Comparison of ENCODE assay signal across 24 cellular contexts in the genomic region with DNA sequence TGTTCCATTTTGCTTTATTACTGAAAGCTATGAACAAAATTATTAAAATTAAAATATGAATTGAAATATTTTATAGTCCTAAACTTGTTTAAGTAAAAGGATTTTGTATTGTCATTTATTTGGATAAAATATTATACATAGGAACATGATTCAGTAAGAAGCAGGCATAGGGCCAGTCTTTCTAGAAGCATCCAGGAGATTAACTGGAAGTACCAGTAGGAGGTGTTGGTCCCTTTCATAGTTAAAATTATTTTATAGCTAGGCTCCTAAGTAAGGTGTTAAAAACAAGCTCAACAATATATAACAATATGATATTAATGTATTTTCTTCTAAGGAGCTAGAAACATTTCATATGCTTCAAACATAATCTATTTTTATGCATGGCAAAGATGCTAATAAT. TPM values are rescaled to one million over a fixed set of nuclear protein-coding genes. Genes with fewer than 3 reads are reported as not detected.
DNase-seq lines count a peak whose midpoint lies in the region; ATAC-seq, FAIRE-seq and TF ChIP-seq lines count a peak whose summit lies in the region.
"Had no signal": no experiment of that assay in that cellular context is flagged by ENCODE, and none has a peak within 500 bp of the region (broad histone marks: within the 10 kb centered on the region; RNA-seq: fewer than 3 reads in every experiment).

No MANE protein-coding gene starts in this region.

- intact Hi-C loops in ascending aorta (cut with DNase I) (loop anchor here (2.0 to 5.0 kb wide), 2 partner anchors 35 to 43 kb away; no protein-coding TSS in a partner anchor), left ventricle myocardium superior (cut with micrococcal nuclease) (no loop called here)

- peaks cover 7 to 43% of the 10 kb centered on the region in 2 donors for H3K4me1 ChIP-seq in ascending aorta
- H3K4me1 ChIP-seq in subcutaneous abdominal adipose tissue (ENCODE audit: control insufficient read depth in 5 of 5, insufficient read depth in 5 of 5, low read length in 5 of 5) = peaks cover 0 to 49% (median 27%) of the 10 kb centered on the region in 5 donors
- peaks cover 17% of the 10 kb centered on the region for H3K4me1 ChIP-seq in smooth muscle cell (ENCODE audit: low read depth)
- H3K4me1 ChIP-seq: prostate gland had no signal

- H3K9me3 ChIP-seq in ascending aorta (no peaks in the 10 kb centered on the region), subcutaneous abdominal adipose tissue (ENCODE audit: control insufficient read depth in 5 of 5, low read length in 5 of 5) (no peaks in the 10 kb centered on the region), smooth muscle cell (replicated peaks; ENCODE audit: low read depth) (no peaks in the 10 kb centered on the region)
- H3K9me3 ChIP-seq: mucosa of descending colon, prostate gland had no signal

- H4K20me1 ChIP-seq in smooth muscle cell (ENCODE audit: low read depth) = no peaks in the 10 kb centered on the region

- H3K4me2 ChIP-seq in smooth muscle cell = no peak overlapping the region

- no peak overlapping the region for H2AFZ ChIP-seq in smooth muscle cell (ENCODE audit: low read depth)

- H3F3A ChIP-seq in smooth muscle cell (ENCODE audit: low read depth) = no peaks in the 10 kb centered on the region

- no peak for DNase-seq in ascending aorta (ENCODE audit: low spot score in 2 of 2)
- no peak for DNase-seq in left ventricle myocardium superior
- no peak for DNase-seq in activated T-cell treated with anti-CD3 and anti-CD28 coated beads, Interleukin-2, amount 50 U/mL, for 24 hours
- DNase-seq in HT-29 (ENCODE audit: low spot score) = no peak
- no peak for DNase-seq in smooth muscle cell (lab: John Stamatoyannopoulos, UW; ENCODE audit: unreplicated experiment)
- no peak for DNase-seq in activated CD4-positive, alpha-beta T cell treated with anti-CD3 and anti-CD28 coated beads, Interleukin-2, amount 10 ng/mL, durations not matched to agents 7 days and 5 days
- DNase-seq: activated CD4-positive, alpha-beta T cell treated with anti-CD3 and anti-CD28 coated beads, Interleukin-2, amount 50 U/mL, for 1 hour; activated CD8-positive, alpha-beta memory T cell treated with anti-CD3 and anti-CD28 coated beads, Interleukin-2, amount 50 U/mL, for 4 hours; activated effector memory CD4-positive, alpha-beta T cell treated with anti-CD3 and anti-CD28 coated beads, Interleukin-2, amount 50 U/mL, for 16 hours; activated naive CD8-positive, alpha-beta T cell treated with anti-CD3 and anti-CD28 coated beads, Interleukin-2, amount 50 U/mL, for 24 hours; CD4-positive, CD25-positive, alpha-beta regulatory T cell; GF-D8; GOT3; KG1; mucosa of descending colon; NCI-H1930; NCI-H226; NCI-H82; T-helper 17 cell had no signal

- H3K79me2 ChIP-seq in smooth muscle cell (ENCODE audit: low read depth) = no peaks in the 10 kb centered on the region

- TF ChIP-seq CTCF in ascending aorta (IDR thresholded peaks at IDR 0.05) (no peak), smooth muscle cell (IDR thresholded peaks at IDR 0.05; ENCODE audit: borderline replicate concordance, insufficient read depth, poor library complexity, severe bottlenecking) (no peak)

- H3K9me3 Mint-ChIP-seq in activated T-cell treated with anti-CD3 and anti-CD28 coated beads, Interleukin-2, amount 50 U/mL, for 24 hours = no peaks in the 10 kb centered on the region
- H3K9me3 Mint-ChIP-seq in activated CD4-positive, alpha-beta T cell treated with anti-CD3 and anti-CD28 coated beads, Interleukin-2, amount 10 ng/mL, durations not matched to agents 7 days and 5 days = no peaks in the 10 kb centered on the region
- H3K9me3 Mint-ChIP-seq: neural crest cell had no signal

- no peaks in the 10 kb centered on the region for H3K36me3 Mint-ChIP-seq in activated T-cell treated with anti-CD3 and anti-CD28 coated beads, Interleukin-2, amount 50 U/mL, for 24 hours (ENCODE audit: low read depth)
- no peaks in the 10 kb centered on the region for H3K36me3 Mint-ChIP-seq in activated CD4-positive, alpha-beta T cell treated with anti-CD3 and anti-CD28 coated beads, Interleukin-2, amount 10 ng/mL, durations not matched to agents 7 days and 5 days (ENCODE audit: low read depth)
- H3K36me3 Mint-ChIP-seq: CD4-positive, CD25-positive, alpha-beta regulatory T cell had no signal

- H3K4me3 Mint-ChIP-seq in activated T-cell treated with anti-CD3 and anti-CD28 coated beads, Interleukin-2, amount 50 U/mL, for 24 hours = no peak overlapping the region
- no peak overlapping the region for H3K4me3 Mint-ChIP-seq in activated CD4-positive, alpha-beta T cell treated with anti-CD3 and anti-CD28 coated beads, Interleukin-2, amount 10 ng/mL, durations not matched to agents 7 days and 5 days
- H3K4me3 Mint-ChIP-seq: activated naive CD8-positive, alpha-beta T cell treated with anti-CD3 and anti-CD28 coated beads, Interleukin-2, amount 50 U/mL, for 24 hours; CD4-positive, CD25-positive, alpha-beta regulatory T cell; neural crest cell; T-helper 17 cell had no signal

- no peaks in the 10 kb centered on the region for H3K4me1 Mint-ChIP-seq in activated T-cell treated with anti-CD3 and anti-CD28 coated beads, Interleukin-2, amount 50 U/mL, for 24 hours (ENCODE audit: low read depth)
- no peaks in the 10 kb centered on the region for H3K4me1 Mint-ChIP-seq in activated CD4-positive, alpha-beta T cell treated with anti-CD3 and anti-CD28 coated beads, Interleukin-2, amount 10 ng/mL, durations not matched to agents 7 days and 5 days
- H3K4me1 Mint-ChIP-seq: activated naive CD8-positive, alpha-beta T cell treated with anti-CD3 and anti-CD28 coated beads, Interleukin-2, amount 50 U/mL, for 24 hours; CD4-positive, CD25-positive, alpha-beta regulatory T cell; T-helper 17 cell had no signal

- CTCF ChIA-PET in activated CD4-positive, alpha-beta T cell treated with anti-CD3 and anti-CD28 coated beads, Interleukin-2, amount 10 ng/mL, durations not matched to agents 7 days and 5 days (lab: Charles Lee) = no interaction called here

- peak; percentile 28 for ATAC-seq in left ventricle myocardium superior
- ATAC-seq: activated naive CD8-positive, alpha-beta T cell treated with anti-CD3 and anti-CD28 coated beads, Interleukin-2, amount 50 U/mL, for 24 hours; mucosa of descending colon; T-helper 17 cell had no signal

- POLR2A ChIA-PET in activated CD4-positive, alpha-beta T cell treated with anti-CD3 and anti-CD28 coated beads, Interleukin-2, amount 10 ng/mL, durations not matched to agents 7 days and 5 days (lab: Charles Lee) = no interaction called here

- FAIRE-seq in G401.6 (lab: Jason Lieb, UNC) = peak; percentile 15

- H3K36me3 ChIP-seq in ascending aorta (no peaks in the 10 kb centered on the region), subcutaneous abdominal adipose tissue (ENCODE audit: control insufficient read depth in 5 of 5, insufficient read depth in 5 of 5, low read length in 5 of 5) (no peaks in the 10 kb centered on the region), smooth muscle cell (ENCODE audit: low read depth) (no peaks in the 10 kb centered on the region)
- H3K36me3 ChIP-seq: prostate gland had no signal

- H3K27ac ChIP-seq in ascending aorta = peak overlapping the region; percentile 66 to 80
- peak overlapping the region; percentile 74 for H3K27ac ChIP-seq in subcutaneous abdominal adipose tissue (ENCODE audit: low read depth, low read length)
- no peak overlapping the region for H3K27ac ChIP-seq in smooth muscle cell (ENCODE audit: low read depth)
- H3K27ac ChIP-seq: epithelial cell of prostate had no signal

- no peak overlapping the region for H3K9ac ChIP-seq in subcutaneous abdominal adipose tissue (ENCODE audit: low read length in 5 of 5)
- H3K9ac ChIP-seq in smooth muscle cell (ENCODE audit: low read depth) = no peak overlapping the region

- H3K27ac Mint-ChIP-seq in activated T-cell treated with anti-CD3 and anti-CD28 coated beads, Interleukin-2, amount 50 U/mL, for 24 hours = no peak overlapping the region
- H3K27ac Mint-ChIP-seq in activated CD4-positive, alpha-beta T cell treated with anti-CD3 and anti-CD28 coated beads, Interleukin-2, amount 10 ng/mL, durations not matched to agents 7 days and 5 days = no peak overlapping the region
- H3K27ac Mint-ChIP-seq: activated naive CD8-positive, alpha-beta T cell treated with anti-CD3 and anti-CD28 coated beads, Interleukin-2, amount 50 U/mL, for 24 hours; CD4-positive, CD25-positive, alpha-beta regulatory T cell; T-helper 17 cell had no signal

- H3K4me3 ChIP-seq in ascending aorta (peak overlapping the region in 1 of 2 donors; percentile 23), subcutaneous abdominal adipose tissue (ENCODE audit: low read depth in 1 of 5, low read length in 5 of 5) (no peak overlapping the region), smooth muscle cell (no peak overlapping the region)
- H3K4me3 ChIP-seq: mucosa of descending colon, prostate gland had no signal

- H3K27me3 ChIP-seq in ascending aorta (no peaks in the 10 kb centered on the region), subcutaneous abdominal adipose tissue (ENCODE audit: control insufficient read depth in 5 of 5, insufficient read depth in 4 of 5, low read length in 5 of 5) (no peaks in the 10 kb centered on the region), smooth muscle cell (ENCODE audit: low read depth) (no peaks in the 10 kb centered on the region)

- H3K27me3 Mint-ChIP-seq in activated T-cell treated with anti-CD3 and anti-CD28 coated beads, Interleukin-2, amount 50 U/mL, for 24 hours = no peaks in the 10 kb centered on the region
- no peaks in the 10 kb centered on the region for H3K27me3 Mint-ChIP-seq in activated CD4-positive, alpha-beta T cell treated with anti-CD3 and anti-CD28 coated beads, Interleukin-2, amount 10 ng/mL, durations not matched to agents 7 days and 5 days
- H3K27me3 Mint-ChIP-seq: activated naive CD8-positive, alpha-beta T cell treated with anti-CD3 and anti-CD28 coated beads, Interleukin-2, amount 50 U/mL, for 24 hours; CD4-positive, CD25-positive, alpha-beta regulatory T cell; T-helper 17 cell had no signal

RNA-seq across cellular contexts. Expression of gene FIGN, which starts 43.7 kb away (rescaled TPM):
- total RNA-seq in ascending aorta = 4.3 TPM
- 16.6 TPM for total RNA-seq in left ventricle myocardium superior
- total RNA-seq in HT-29 (2014; rRNA removed; shearing (Covaris generic)) = not detected in 2 replicates
- total RNA-seq in smooth muscle cell = 4.8 and 5.6 TPM in 2 replicates
- polyA plus RNA-seq in smooth muscle cell = 0.71 and 1.0 TPM in 2 replicates
- total RNA-seq in activated CD4-positive, alpha-beta T cell treated with anti-CD3 and anti-CD28 coated beads, Interleukin-2, amount 10 ng/mL, durations not matched to agents 7 days and 5 days = not detected
- total RNA-seq: CD4-positive, CD25-positive, alpha-beta regulatory T cell; T-helper 17 cell had no signal
- polyA plus RNA-seq: CD4-positive, CD25-positive, alpha-beta regulatory T cell had no signal
